Comparison of ENCODE assay signal across 31 cellular contexts in the genomic region with DNA sequence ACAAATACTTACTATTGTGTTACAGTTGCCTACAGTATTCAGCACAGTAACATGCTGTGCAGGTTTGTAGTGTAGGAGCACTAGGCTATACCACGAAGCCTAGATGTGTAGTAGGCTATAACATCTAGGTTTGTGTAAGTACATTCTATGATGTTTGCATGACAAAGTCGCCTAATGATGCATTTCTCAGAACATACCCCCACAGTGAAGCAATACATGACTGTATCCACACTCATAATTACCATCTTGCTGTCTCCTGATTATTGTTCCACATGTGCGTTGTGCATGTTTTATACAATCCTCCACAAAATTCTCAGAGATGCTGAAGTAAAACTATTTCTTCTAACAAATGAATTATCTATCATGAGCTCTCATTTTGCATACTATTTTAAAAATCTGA.
"Had no signal": no experiment of that assay in that cellular context is flagged by ENCODE, and none has a peak within 500 bp of the region (broad histone marks: within the 10 kb centered on the region; RNA-seq: fewer than 3 reads in every experiment).

No MANE protein-coding gene starts in this region.

- DNase-seq: activated CD4-positive, alpha-beta memory T cell treated with anti-CD3 and anti-CD28 coated beads for 36 hours; activated CD4-positive, alpha-beta T cell treated with anti-CD3 and anti-CD28 coated beads, Interleukin-2, amount 10 ng/mL, durations not matched to agents 24 days and 14 days; activated CD4-positive, CD25-positive, alpha-beta regulatory T cell treated with anti-CD3 and anti-CD28 coated beads, Interleukin-2, amount 50 U/mL, for 72 hours; activated CD8-positive, alpha-beta memory T cell treated with anti-CD3 and anti-CD28 coated beads, Interleukin-2, amount 50 U/mL, for 48 hours; activated gamma-delta T cell treated with Interleukin-2 at 50 U/mL for 16 hours; activated naive CD4-positive, alpha-beta T cell treated with anti-CD3 and anti-CD28 coated beads, Interleukin-2, amount 50 U/mL, for 16 hours; activated T-cell treated with anti-CD3 and anti-CD28 coated beads, Interleukin-2, amount 50 U/mL, for 24 hours; amygdala; cerebellar nuclear complex; colonic mucosa; effector CD8-positive, alpha-beta T cell; head of caudate nucleus; hippocampal formation; immature natural killer cell; kidney; left colon; mammary epithelial cell; naive B cell; nephron progenitor cell; right lobe of liver; small intestine; stimulated activated CD4-positive, alpha-beta T cell treated with anti-CD3 and anti-CD28 coated beads, Interleukin-4, amount 100 ng/mL, for 4 hours; stimulated activated CD8-positive, alpha-beta memory T cell treated with anti-CD3 and anti-CD28 coated beads, Interleukin-4, amount 100 ng/mL, for 48 hours; stomach; T1000; tibial artery had no signal

- H3K4me1 Mint-ChIP-seq: activated CD4-positive, alpha-beta T cell treated with anti-CD3 and anti-CD28 coated beads, Interleukin-2, amount 10 ng/mL, durations not matched to agents 24 days and 14 days; activated T-helper 17 cell treated with anti-CD3 and anti-CD28 coated beads, Interleukin-2, amount 50 U/mL, for 72 hours; immature natural killer cell; naive B cell; nephron progenitor cell; stimulated activated memory B cell treated with anti-CD40 and anti-IgM and Interleukin-4, amounts not matched to agents 10 μg/mL and 1 μg/mL and 100 μg/mL, for 72 hours had no signal

- H3K27ac Mint-ChIP-seq: activated CD4-positive, alpha-beta memory T cell treated with anti-CD3 and anti-CD28 coated beads for 36 hours; activated CD4-positive, alpha-beta T cell treated with anti-CD3 and anti-CD28 coated beads, Interleukin-2, amount 10 ng/mL, durations not matched to agents 24 days and 14 days; activated T-cell treated with anti-CD3 and anti-CD28 coated beads, Interleukin-2, amount 50 U/mL, for 24 hours; activated T-helper 17 cell treated with anti-CD3 and anti-CD28 coated beads, Interleukin-2, amount 50 U/mL, for 72 hours; immature natural killer cell; naive B cell; nephron progenitor cell; stimulated activated memory B cell treated with anti-CD40 and anti-IgM and Interleukin-4, amounts not matched to agents 10 μg/mL and 1 μg/mL and 100 μg/mL, for 72 hours; T-helper 1 cell treated with Interleukin-12 subunit alpha and Interleukin-12 subunit beta and Interleukin-4 antibody, amounts not matched to agents 30 μg/mL and 1 μg/mL, for 36 hours had no signal

- H3K4me3 Mint-ChIP-seq: activated CD4-positive, alpha-beta memory T cell treated with anti-CD3 and anti-CD28 coated beads for 36 hours; activated CD4-positive, alpha-beta T cell treated with anti-CD3 and anti-CD28 coated beads, Interleukin-2, amount 10 ng/mL, durations not matched to agents 24 days and 14 days; activated T-cell treated with anti-CD3 and anti-CD28 coated beads, Interleukin-2, amount 50 U/mL, for 24 hours; activated T-helper 17 cell treated with anti-CD3 and anti-CD28 coated beads, Interleukin-2, amount 50 U/mL, for 72 hours; immature natural killer cell; nephron progenitor cell; stimulated activated memory B cell treated with anti-CD40 and anti-IgM and Interleukin-4, amounts not matched to agents 10 μg/mL and 1 μg/mL and 100 μg/mL, for 72 hours; T-helper 1 cell treated with Interleukin-12 subunit alpha and Interleukin-12 subunit beta and Interleukin-4 antibody, amounts not matched to agents 30 μg/mL and 1 μg/mL, for 36 hours had no signal

- H3K27me3 ChIP-seq: colonic mucosa, neutrophil, right lobe of liver, stomach, suprapubic skin, tibial artery had no signal

- H3K9me3 Mint-ChIP-seq: activated CD4-positive, alpha-beta memory T cell treated with anti-CD3 and anti-CD28 coated beads for 36 hours; activated CD4-positive, alpha-beta T cell treated with anti-CD3 and anti-CD28 coated beads, Interleukin-2, amount 10 ng/mL, durations not matched to agents 24 days and 14 days; activated T-cell treated with anti-CD3 and anti-CD28 coated beads, Interleukin-2, amount 50 U/mL, for 24 hours; activated T-helper 17 cell treated with anti-CD3 and anti-CD28 coated beads, Interleukin-2, amount 50 U/mL, for 72 hours; stimulated activated memory B cell treated with anti-CD40 and anti-IgM and Interleukin-4, amounts not matched to agents 10 μg/mL and 1 μg/mL and 100 μg/mL, for 72 hours; T-helper 1 cell treated with Interleukin-12 subunit alpha and Interleukin-12 subunit beta and Interleukin-4 antibody, amounts not matched to agents 30 μg/mL and 1 μg/mL, for 36 hours had no signal

- H3K4me1 ChIP-seq: colonic mucosa, right lobe of liver had no signal

- H3K27ac ChIP-seq: colonic mucosa, neutrophil, right lobe of liver, stomach, suprapubic skin had no signal

- H3K9me3 ChIP-seq: colonic mucosa, neutrophil, right lobe of liver, stomach, suprapubic skin, tibial artery had no signal

- H3K36me3 Mint-ChIP-seq: activated CD4-positive, alpha-beta memory T cell treated with anti-CD3 and anti-CD28 coated beads for 36 hours; immature natural killer cell; naive B cell; stimulated activated memory B cell treated with anti-CD40 and anti-IgM and Interleukin-4, amounts not matched to agents 10 μg/mL and 1 μg/mL and 100 μg/mL, for 72 hours had no signal

- H3K4me3 ChIP-seq: colonic mucosa, right lobe of liver, stomach, suprapubic skin, tibial artery had no signal

- ATAC-seq: activated T-helper 17 cell treated with anti-CD3 and anti-CD28 coated beads, Interleukin-2, amount 50 U/mL, for 72 hours; left colon; right lobe of liver; stimulated activated memory B cell treated with anti-CD40 and anti-IgM and Interleukin-4, amounts not matched to agents 10 μg/mL and 1 μg/mL and 100 μg/mL, for 72 hours had no signal

- H3K36me3 ChIP-seq: colonic mucosa, neutrophil, right lobe of liver, stomach, suprapubic skin, tibial artery had no signal
